Comparison of ENCODE assay signal across 1 cellular context in genomic region chr1:100411019-100411418, GRCh38.
TF ChIP-seq lines count a peak whose summit lies in the region.

No MANE protein-coding gene starts in this region.

TF ChIP-seq in GM23338, 12 proteins besides CTCF, POLR2A, EP300 and RAD21:
- no peak for TF ChIP-seq ZNF462 (CRISPR knock-in tag; IDR thresholded peaks at IDR 0.05)
- TF ChIP-seq STAT1 (IDR thresholded peaks at IDR 0.05; ENCODE audit: unreplicated experiment) = no peak
- TF ChIP-seq EZH2phosphoT487 (IDR thresholded peaks at IDR 0.05; ENCODE audit: unreplicated experiment) = no peak
- TF ChIP-seq CREB1 (CRISPR knock-in tag; IDR thresholded peaks at IDR 0.05; ENCODE audit: low read depth) = no peak
- no peak for TF ChIP-seq REST (IDR thresholded peaks at IDR 0.05; ENCODE audit: unreplicated experiment)
